Comparison of ENCODE assay signal across 18 cellular contexts in genomic region chr1:184423649-184424048, GRCh38. TPM values are rescaled to one million over a fixed set of nuclear protein-coding genes. Genes with fewer than 3 reads are reported as not detected.
DNase-seq lines count a peak whose midpoint lies in the region; ATAC-seq, FAIRE-seq and TF ChIP-seq lines count a peak whose summit lies in the region.
"Had no signal": no experiment of that assay in that cellular context is flagged by ENCODE, and none has a peak within 500 bp of the region (broad histone marks: within the 10 kb centered on the region; RNA-seq: fewer than 3 reads in every experiment).

No MANE protein-coding gene starts in this region.

- no peaks in the 10 kb centered on the region for H3K79me2 ChIP-seq in K562 (ENCODE audit: control insufficient read depth, insufficient read depth, low read length)
- H3K79me2 ChIP-seq in hepatocyte = peaks cover 27% of the 10 kb centered on the region

- H3K36me3 ChIP-seq in K562 (ENCODE audit: control insufficient read depth, insufficient read depth, low read length) (no peaks in the 10 kb centered on the region), hepatocyte (replicated peaks; ENCODE audit: insufficient read depth, low read depth) (no peaks in the 10 kb centered on the region), psoas muscle (ENCODE audit: insufficient read depth in 1 of 2, low read depth in 1 of 2) (peaks cover 0 to 4% of the 10 kb centered on the region in 2 donors), colonic mucosa (no peaks in the 10 kb centered on the region)

- TF ChIP-seq CTCF in C4-2B (conservative IDR thresholded peaks at IDR 0.05) (no peak), K562 (IDR thresholded peaks at IDR 0.05 in 2 of 3, conservative IDR thresholded peaks at IDR 0.05 in 1 of 3; ENCODE audit: insufficient read depth in 2 of 3, low read depth in 1 of 3, low read length in 3 of 3) (no peak), hepatocyte (IDR thresholded peaks at IDR 0.05; ENCODE audit: poor library complexity) (no peak), psoas muscle (IDR thresholded peaks at IDR 0.05) (no peak), colonic mucosa (IDR thresholded peaks at IDR 0.05) (no peak)

- H3K9me3 Mint-ChIP-seq in activated T-helper 2 cell treated with anti-CD3 and anti-CD28 coated beads, Interferon-gamma antibody, Interleukin-2, Interleukin-4, amounts not matched to agents 10 μg/mL and 5 μg/mL and 100 μg/mL, durations not matched to agents 14 hours and 24 hours and 36 hours = no peaks in the 10 kb centered on the region
- H3K9me3 Mint-ChIP-seq: CD8-positive, alpha-beta T cell had no signal

- H3K27me3 ChIP-seq in K562 (ENCODE audit: control insufficient read depth in 2 of 2, insufficient read depth in 2 of 2, low read length in 2 of 2) (no peaks in the 10 kb centered on the region; a peak in 2 of 5 replicates), hepatocyte (no peaks in the 10 kb centered on the region), psoas muscle (ENCODE audit: insufficient read depth in 3 of 3, low read length in 2 of 3) (no peaks in the 10 kb centered on the region), colonic mucosa (no peaks in the 10 kb centered on the region)

- in situ Hi-C loops in K562 (cut with MboI) = no loop called here

- TF ChIP-seq EP300 in K562 (IDR thresholded peaks at IDR 0.05; ENCODE audit: low read length) = no peak

- H3K36me3 Mint-ChIP-seq in activated T-helper 2 cell treated with anti-CD3 and anti-CD28 coated beads, Interferon-gamma antibody, Interleukin-2, Interleukin-4, amounts not matched to agents 10 μg/mL and 5 μg/mL and 100 μg/mL, durations not matched to agents 14 hours and 24 hours and 36 hours (ENCODE audit: low read depth) = no peaks in the 10 kb centered on the region
- H3K36me3 Mint-ChIP-seq: CD14-positive monocyte; CD8-positive, alpha-beta T cell had no signal

- H3K4me1 Mint-ChIP-seq in activated T-helper 2 cell treated with anti-CD3 and anti-CD28 coated beads, Interferon-gamma antibody, Interleukin-2, Interleukin-4, amounts not matched to agents 10 μg/mL and 5 μg/mL and 100 μg/mL, durations not matched to agents 14 hours and 24 hours and 36 hours (ENCODE audit: low read depth) = no peaks in the 10 kb centered on the region

- TF ChIP-seq POLR2A in K562 (conservative IDR thresholded peaks at IDR 0.05) (no peak), GM12892 (IDR thresholded peaks at IDR 0.05; ENCODE audit: low read depth, low read length) (no peak)

- H3K27ac Mint-ChIP-seq in activated T-helper 2 cell treated with anti-CD3 and anti-CD28 coated beads, Interferon-gamma antibody, Interleukin-2, Interleukin-4, amounts not matched to agents 10 μg/mL and 5 μg/mL and 100 μg/mL, durations not matched to agents 14 hours and 24 hours and 36 hours = no peak overlapping the region
- H3K27ac Mint-ChIP-seq: B cell; CD14-positive monocyte; CD8-positive, alpha-beta T cell had no signal

- H3K4me2 ChIP-seq in K562 (ENCODE audit: insufficient read depth, low read length) = no peak overlapping the region
- H3K4me2 ChIP-seq in hepatocyte = no peak overlapping the region

- intact Hi-C loops in K562 (cut with micrococcal nuclease) (no loop called here), psoas muscle (cut with DNase I) (no loop called here), colonic mucosa (cut with DNase I) (no loop called here)
- intact Hi-C loops in activated T-helper 2 cell treated with anti-CD3 and anti-CD28 coated beads, Interferon-gamma antibody, Interleukin-2, Interleukin-4, amounts not matched to agents 10 μg/mL and 5 μg/mL and 100 μg/mL, durations not matched to agents 14 hours and 24 hours and 36 hours (cut with micrococcal nuclease) = no loop called here

- no peaks in the 10 kb centered on the region for H3K4me1 ChIP-seq in K562 (replicated peaks in 1 of 2; ENCODE audit: control insufficient read depth in 2 of 2, insufficient read depth in 2 of 2, low read length in 2 of 2)
- H3K4me1 ChIP-seq in hepatocyte (ENCODE audit: insufficient read depth) = peaks cover 12% of the 10 kb centered on the region
- H3K4me1 ChIP-seq in psoas muscle = peaks cover 79% of the 10 kb centered on the region
- H3K4me1 ChIP-seq in colonic mucosa = peaks cover 12% of the 10 kb centered on the region
- H3K4me1 ChIP-seq: Caco-2 had no signal

- no peak overlapping the region for H3K4me3 Mint-ChIP-seq in activated T-helper 2 cell treated with anti-CD3 and anti-CD28 coated beads, Interferon-gamma antibody, Interleukin-2, Interleukin-4, amounts not matched to agents 10 μg/mL and 5 μg/mL and 100 μg/mL, durations not matched to agents 14 hours and 24 hours and 36 hours (ENCODE audit: low read depth)
- H3K4me3 Mint-ChIP-seq: B cell; CD14-positive monocyte; CD8-positive, alpha-beta T cell had no signal

- POLR2A ChIA-PET in K562 (lab: Yijun Ruan, JAX) = no interaction called here

- H4K20me1 ChIP-seq in K562 (replicated peaks; ENCODE audit: control insufficient read depth, insufficient read depth, low read length) = no peaks in the 10 kb centered on the region
- H4K20me1 ChIP-seq in hepatocyte (ENCODE audit: insufficient read depth, poor library complexity, severe bottlenecking) = no peaks in the 10 kb centered on the region

- FAIRE-seq in K562 (lab: Jason Lieb, UNC) = no peak
- FAIRE-seq in GM19239 (lab: Jason Lieb, UNC) = no peak
- no peak for FAIRE-seq in GM12892 (lab: Jason Lieb, UNC)
- FAIRE-seq: A204.1, H1 had no signal

- DNase-seq in K562 (ENCODE audit: extremely low read depth in 1 of 4, low spot score in 3 of 4) = no peak
- no peak for DNase-seq in hepatocyte (ENCODE audit: low spot score)
- DNase-seq in psoas muscle = no peak
- DNase-seq in colonic mucosa = no peak
- DNase-seq in GM19239 (ENCODE audit: insufficient read length, low spot score) = no peak
- DNase-seq in activated T-helper 2 cell treated with anti-CD3 and anti-CD28 coated beads, Interferon-gamma antibody, Interleukin-2, Interleukin-4, amounts not matched to agents 10 μg/mL and 5 μg/mL and 100 μg/mL, durations not matched to agents 14 hours and 24 hours and 36 hours (ENCODE audit: low spot score) = no peak
- no peak for DNase-seq in GM12892 (ENCODE audit: insufficient read length)
- DNase-seq: Caco-2; CD8-positive, alpha-beta T cell; DND-41; GDM1; HCEC 1CT had no signal

- H3K4me3 ChIP-seq in K562 (no peak overlapping the region), hepatocyte (no peak overlapping the region), psoas muscle (no peak overlapping the region), colonic mucosa (no peak overlapping the region)

- H3K27ac ChIP-seq in C4-2B (peak overlapping the region; percentile 85; the same call in 1 of the 2 replicates), K562 (ENCODE audit: extremely low read depth, low read depth, low read length) (no peak overlapping the region), hepatocyte (peak overlapping the region; percentile 16), psoas muscle (peak overlapping the region; percentile 47), colonic mucosa (no peak overlapping the region)
- H3K27ac ChIP-seq: HL-60 had no signal

- ATAC-seq in K562 (no peak), psoas muscle (no peak)
- ATAC-seq: CD8-positive, alpha-beta T cell had no signal

- no peak for TF ChIP-seq RAD21 in K562 (CRISPR knock-in tag; conservative IDR thresholded peaks at IDR 0.05 in 1 of 2, IDR thresholded peaks at IDR 0.05 in 1 of 2)

- no peaks in the 10 kb centered on the region for H3K9me1 ChIP-seq in K562 (ENCODE audit: control insufficient read depth, insufficient read depth, low read length)

- peaks cover 2% of the 10 kb centered on the region for H3K27me3 Mint-ChIP-seq in activated T-helper 2 cell treated with anti-CD3 and anti-CD28 coated beads, Interferon-gamma antibody, Interleukin-2, Interleukin-4, amounts not matched to agents 10 μg/mL and 5 μg/mL and 100 μg/mL, durations not matched to agents 14 hours and 24 hours and 36 hours (ENCODE audit: low read depth)
- H3K27me3 Mint-ChIP-seq: B cell had no signal

- WGBS in K562 (ENCODE audit: insufficient coverage, low coverage, missing lambda C conversion rate) = 0% methylated on average over 2 of the region's 2 CpGs
- WGBS in hepatocyte (ENCODE audit: low lambda C conversion rate, missing lambda C conversion rate) = 94% methylated on average over 2 of the region's 2 CpGs
- 74 to 96% (median 75%) methylated on average over 2 of the region's 2 CpGs for WGBS in psoas muscle, 3 donors

- no peaks in the 10 kb centered on the region for H3K9me2 ChIP-seq in hepatocyte (replicated peaks; ENCODE audit: insufficient read depth)

- CTCF ChIA-PET in K562 (lab: Yijun Ruan, JAX; ENCODE audit: low intra/inter-chr PET ratio) = no interaction called here

- H3K9me3 ChIP-seq in K562 (replicated peaks; ENCODE audit: control insufficient read depth, insufficient read depth, low read depth, low read length) = no peaks in the 10 kb centered on the region
- H3K9me3 ChIP-seq in hepatocyte (ENCODE audit: low read depth) = no peaks in the 10 kb centered on the region
- H3K9me3 ChIP-seq in psoas muscle = no peaks in the 10 kb centered on the region
- no peaks in the 10 kb centered on the region for H3K9me3 ChIP-seq in colonic mucosa
- H3K9me3 ChIP-seq: Caco-2 had no signal

- no TSS peak for BruUV-seq in K562 (replicated peaks; lab: Mats Ljungman, UMichigan)

- H2AFZ ChIP-seq in K562 (ENCODE audit: low read depth, low read length) (no peak overlapping the region), hepatocyte (no peak overlapping the region)

- H3K9ac ChIP-seq in K562 (ENCODE audit: insufficient read depth in 1 of 2, low read depth in 2 of 2, low read length in 2 of 2) = no peak overlapping the region
- no peak overlapping the region for H3K9ac ChIP-seq in colonic mucosa (ENCODE audit: low read depth in 2 of 2, low read length in 2 of 2)

RNA-seq across cellular contexts. Expression of gene C1orf21, which starts 36.8 kb away (rescaled TPM):
- total RNA-seq in K562 (2011; cell fraction: chromatin; rRNA removed; ENCODE audit: low replicate concordance) = not detected in 2 replicates
- total RNA-seq in K562 (2011; cell fraction: nucleolus; rRNA removed) = not detected in 2 replicates
- not detected in 2 replicates for total RNA-seq in K562 (2011; cell fraction: nucleoplasm; rRNA removed)
- total RNA-seq in K562 (2014; rRNA removed) = under 0.01 and 0.04 TPM in 2 replicates
- 0.04 and 0.06 TPM in 2 replicates for total RNA-seq in K562 (2014; rRNA removed; fragmentation: Illumina TruSeq; extraction: Trizol)
- 0.07 and 0.11 TPM in 2 replicates for total RNA-seq in K562 (2015; rRNA removed; fragmentation: Illumina TruSeq; extraction: Trizol)
- total RNA-seq in K562 (2021) = 0.07 and 0.25 TPM in 2 replicates
- 0.04 and 0.31 TPM in 2 replicates for polyA plus RNA-seq in K562 (2011; rRNA removed)
- polyA plus RNA-seq in K562 (2011; cell fraction: cytosol; rRNA removed) = 0.04 and 0.09 TPM in 2 replicates
- polyA plus RNA-seq in K562 (2011; cell fraction: nucleus; rRNA removed) = 0.03 and 0.07 TPM in 2 replicates
- 0.30 and 0.84 TPM in 2 replicates for polyA plus RNA-seq in K562 (2012)
- polyA plus RNA-seq in K562 (2014; fragmentation: Illumina TruSeq; extraction: Trizol) = 0.28 TPM in 1 of 2 replicates, not detected in the other
- under 1 TPM; 0.14 to 0.15 TPM for polyA plus RNA-seq in K562 (2014; fragmentation: Nextera tagmentation; extraction: Ambion mirVana)
- polyA plus RNA-seq in K562 (2014; rRNA removed) = 0.01 TPM in 1 of 2 replicates, not detected in the other
- 0.18 TPM in 1 of 2 replicates, not detected in the other for polyA minus RNA-seq in K562 (2011; rRNA and poly(A)+ RNA removed)
- polyA minus RNA-seq in K562 (2011; cell fraction: cytosol; rRNA and poly(A)+ RNA removed) = not detected in 2 replicates
- not detected in 2 replicates for polyA minus RNA-seq in K562 (2011; cell fraction: nucleus; rRNA and poly(A)+ RNA removed)
- total RNA-seq in hepatocyte = 37.9 and 47.0 TPM in 2 replicates
- 26.9 and 29.7 TPM in 2 replicates for polyA plus RNA-seq in hepatocyte
- 100 to 1,000 TPM; 103 to 184 (median 149) TPM for total RNA-seq in psoas muscle
- 100 to 1,000 TPM in 2 of 3 donors, 10 to 100 TPM in 1; 55.5 to 216 (median 185) TPM for polyA plus RNA-seq in psoas muscle
- 10 to 100 TPM; 68.1 to 81.1 TPM for total RNA-seq in colonic mucosa
- 3.4 and 4.2 TPM in 2 replicates for total RNA-seq in activated T-helper 2 cell treated with anti-CD3 and anti-CD28 coated beads, Interferon-gamma antibody, Interleukin-2, Interleukin-4, amounts not matched to agents 10 μg/mL and 5 μg/mL and 100 μg/mL, durations not matched to agents 14 hours and 24 hours and 36 hours
- polyA plus RNA-seq in GM12892 (2012; ENCODE audit: missing spikeins) = 2.7 TPM

Comparison
In these comparisons a context has a peak if more than half of its experiments do, and no peak if none do; other contexts are left out.
1. H3K27ac ChIP-seq: peak in C4-2B (single experiment), hepatocyte (single experiment) and psoas muscle (single experiment); none in K562 (single experiment) and colonic mucosa (single experiment).